Comparison of ENCODE assay signal across 17 cellular contexts in the genomic region with DNA sequence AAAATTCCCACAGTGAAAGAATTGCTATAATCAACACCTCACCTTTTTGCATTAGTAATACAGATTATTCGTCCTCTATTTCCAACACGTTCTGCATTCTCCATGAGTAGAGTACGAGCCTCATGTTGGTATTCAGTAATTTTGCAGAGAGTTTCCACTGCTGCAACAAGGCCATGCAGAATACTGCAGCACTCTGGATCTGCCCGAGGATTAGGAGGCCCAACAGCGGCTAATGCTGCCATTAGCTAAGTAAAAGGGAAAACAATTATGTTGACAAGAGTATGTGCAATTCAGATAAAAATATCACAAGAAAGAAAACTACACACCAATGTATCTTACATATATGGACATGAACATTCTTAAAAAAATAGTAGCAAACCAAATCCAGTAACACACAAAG.
DNase-seq lines count a peak whose midpoint lies in the region; ATAC-seq and TF ChIP-seq lines count a peak whose summit lies in the region.
"Had no signal": no experiment of that assay in that cellular context is flagged by ENCODE, and none has a peak within 500 bp of the region (broad histone marks: within the 10 kb centered on the region; RNA-seq: fewer than 3 reads in every experiment).

No MANE protein-coding gene starts in this region.

- H2AFZ ChIP-seq in Loucy (ENCODE audit: low read length), result no peak overlapping the region
- H2AFZ ChIP-seq: GM23248 had no signal

- peaks cover 44% of the 10 kb centered on the region for H3K36me3 Mint-ChIP-seq in nephron progenitor cell (ENCODE audit: low read depth)

- no peaks in the 10 kb centered on the region for H3K9me2 ChIP-seq in Loucy (replicated peaks; ENCODE audit: low read depth, low read length)

- H3K27ac ChIP-seq in WERI-Rb-1, result peak overlapping the region; percentile 35; the same call in 1 of the 2 replicates
- H3K27ac ChIP-seq: GM23248 had no signal

- H3K27ac Mint-ChIP-seq in nephron progenitor cell, result peak overlapping the region; percentile 49

- TF ChIP-seq CTCF in Loucy (conservative IDR thresholded peaks at IDR 0.05; ENCODE audit: low read length) (no peak), WERI-Rb-1 (IDR thresholded peaks at IDR 0.05; ENCODE audit: low read depth, low read length) (no peak), nephron progenitor cell (IDR thresholded peaks at IDR 0.05) (no peak)

- H3K4me1 ChIP-seq in Loucy (ENCODE audit: insufficient read depth, low read length, poor library complexity, severe bottlenecking), result peaks cover 29% of the 10 kb centered on the region

- peak; percentile 61 for DNase-seq in WERI-Rb-1
- no peak for DNase-seq in nephron progenitor cell
- DNase-seq in NCI-H2196 (lab: John Stamatoyannopoulos, UW; ENCODE audit: unreplicated experiment), result no peak
- DNase-seq in NCI-H774 (lab: John Stamatoyannopoulos, UW), result no peak
- DNase-seq: C1 segment of cervical spinal cord; Calu3; CD4-positive, alpha-beta memory T cell; COR-L47; DMS 273 treated with DMSO at 0.1 percent for 48 hours; DMS79; EL; GF-D8; GM23248; H7; HCEC 1CT had no signal

- H3K9ac ChIP-seq in Loucy (ENCODE audit: low read depth, low read length, poor library complexity, severe bottlenecking), result no peak overlapping the region
- H3K9ac ChIP-seq: GM23248 had no signal

- H3K9me3 ChIP-seq in Loucy (ENCODE audit: insufficient read depth, low read depth, low read length) (no peaks in the 10 kb centered on the region), WERI-Rb-1 (ENCODE audit: severe bottlenecking) (no peaks in the 10 kb centered on the region)

- peaks cover 42% of the 10 kb centered on the region; the same call in 1 of the 2 replicates for H3K36me3 ChIP-seq in Loucy (ENCODE audit: insufficient read depth, low read length)
- peaks cover 37% of the 10 kb centered on the region for H3K36me3 ChIP-seq in WERI-Rb-1

- H3K4me3 ChIP-seq in Loucy (ENCODE audit: low read length, poor library complexity, severe bottlenecking) (no peak overlapping the region), WERI-Rb-1 (ENCODE audit: low read depth, low read length) (no peak overlapping the region; the same call in 1 of the 2 replicates)
- H3K4me3 ChIP-seq: GM23248 had no signal

- no peaks in the 10 kb centered on the region for H3K27me3 Mint-ChIP-seq in nephron progenitor cell (ENCODE audit: low read depth, poor library complexity)
- H3K27me3 Mint-ChIP-seq: CD4-positive, alpha-beta memory T cell had no signal

- H3K27me3 ChIP-seq in Loucy (ENCODE audit: insufficient read depth, low read length, poor library complexity, severe bottlenecking), result no peaks in the 10 kb centered on the region
- H3K27me3 ChIP-seq in WERI-Rb-1 (ENCODE audit: insufficient read depth, low read depth, severe bottlenecking), result no peaks in the 10 kb centered on the region

- no peaks in the 10 kb centered on the region for H3F3A ChIP-seq in Loucy (ENCODE audit: low read depth)

- H3K4me3 Mint-ChIP-seq in nephron progenitor cell, result no peak overlapping the region
- H3K4me3 Mint-ChIP-seq: CD4-positive, alpha-beta memory T cell had no signal

- peaks cover 7% of the 10 kb centered on the region for H3K4me1 Mint-ChIP-seq in nephron progenitor cell

- no peak for ATAC-seq in GM21619 (IDR thresholded peaks at IDR 0.05; ENCODE audit: unreplicated experiment)

- H3K9me3 Mint-ChIP-seq in nephron progenitor cell, result no peaks in the 10 kb centered on the region
- H3K9me3 Mint-ChIP-seq: CD4-positive, alpha-beta memory T cell had no signal

- H3K4me2 ChIP-seq in Loucy (ENCODE audit: low read depth, low read length, poor library complexity, severe bottlenecking), result peak overlapping the region; percentile 37

- peaks cover 58% of the 10 kb centered on the region for H3K79me2 ChIP-seq in Loucy (ENCODE audit: insufficient read depth, low read length)

- H4K20me1 ChIP-seq in Loucy (ENCODE audit: insufficient read depth, low read length, poor library complexity, severe bottlenecking), result peaks cover 15% of the 10 kb centered on the region
